10 cellular contexts compared by ENCODE assay signal in genomic region chr7:1938788-1939433, GRCh38.
A peak's percentile ranks its signal among the peaks of the same experiment; 100 is the strongest.
DNase-seq lines count a peak whose midpoint lies in the region; ATAC-seq and TF ChIP-seq lines count a peak whose summit lies in the region.
"Had no signal": no experiment of that assay in that cellular context is flagged by ENCODE, and none has a peak within 500 bp of the region (broad histone marks: within the 10 kb centered on the region; RNA-seq: fewer than 3 reads in every experiment).

No MANE protein-coding gene starts in this region.

- H3K36me3 Mint-ChIP-seq in activated naive CD8-positive, alpha-beta T cell treated with anti-CD3 and anti-CD28 coated beads for 36 hours = peaks cover 17% of the 10 kb centered on the region
- peaks cover 11 to 39% (median 22%) of the 10 kb centered on the region in 5 donors for H3K36me3 Mint-ChIP-seq in naive thymus-derived CD4-positive, alpha-beta T cell

- peaks cover 2% of the 10 kb centered on the region for H3K9me3 Mint-ChIP-seq in activated naive CD8-positive, alpha-beta T cell treated with anti-CD3 and anti-CD28 coated beads for 36 hours
- peaks cover 0 to 14% (median 0%) of the 10 kb centered on the region in 11 donors for H3K9me3 Mint-ChIP-seq in naive thymus-derived CD4-positive, alpha-beta T cell

- H3K79me2 ChIP-seq in DND-41 (ENCODE audit: insufficient read depth, low read length) = peaks cover 53% of the 10 kb centered on the region

- POLR2A ChIA-PET in naive thymus-derived CD4-positive, alpha-beta T cell (lab: Charles Lee) = interaction anchor here (0.6 to 3.2 kb wide), 10 partner anchors 11 to 434 kb away, joined by 3 to 88 read pairs (median 8); partner anchors contain the start of gene INTS1

- H2AFZ ChIP-seq in DND-41 (ENCODE audit: low read depth, low read length) = no peak overlapping the region

- DNase-seq in DND-41 = peak; percentile 22
- DNase-seq in activated naive CD8-positive, alpha-beta T cell treated with anti-CD3 and anti-CD28 coated beads for 36 hours = no peak
- peak in 5 of 9 donors; percentile 36 to 70 (median 53) for DNase-seq in naive thymus-derived CD4-positive, alpha-beta T cell
- DNase-seq in CD1c-positive myeloid dendritic cell (ENCODE audit: extremely low spot score) = no peak
- no peak for DNase-seq in GOT3 (lab: John Stamatoyannopoulos, UW)
- no peak for DNase-seq in HPDE6-E6E7 (ENCODE audit: extremely low spot score)
- DNase-seq: NCI-H446 treated with DMSO at 0.1 percent for 48 hours had no signal

- peak overlapping the region; percentile 94 for H3K27ac ChIP-seq in DND-41 (ENCODE audit: low read length)
- H3K27ac ChIP-seq in naive thymus-derived CD4-positive, alpha-beta T cell (ENCODE audit: low read depth, low read length) = peak overlapping the region; percentile 96
- H3K27ac ChIP-seq: pancreas had no signal

- CTCF ChIA-PET in naive thymus-derived CD4-positive, alpha-beta T cell (lab: Charles Lee) = no interaction called here

- H4K20me1 ChIP-seq in DND-41 (ENCODE audit: insufficient read depth, low read length) = peaks cover 53% of the 10 kb centered on the region

- ATAC-seq in DND-41 (ENCODE audit: insufficient read depth, low read depth) = no peak
- ATAC-seq in HG02642 (IDR thresholded peaks at IDR 0.05; ENCODE audit: poor library complexity, unreplicated experiment) = peak; percentile 8
- no peak for ATAC-seq in naive thymus-derived CD4-positive, alpha-beta T cell
- no peak for ATAC-seq in GM18858 (IDR thresholded peaks at IDR 0.05; ENCODE audit: unreplicated experiment)

- H3K9ac ChIP-seq in DND-41 (ENCODE audit: low read depth, low read length) = peak overlapping the region; percentile 66

- peaks cover 71% of the 10 kb centered on the region for H3K4me1 ChIP-seq in DND-41 (ENCODE audit: insufficient read depth, low read length)
- H3K4me1 ChIP-seq in naive thymus-derived CD4-positive, alpha-beta T cell (ENCODE audit: control insufficient read depth in 2 of 2, insufficient read depth in 2 of 2, low read length in 2 of 2) = peaks cover 30 to 57% of the 10 kb centered on the region in 2 donors
- H3K4me1 ChIP-seq: pancreas had no signal

- peaks cover 2% of the 10 kb centered on the region for H3K9me3 ChIP-seq in DND-41 (ENCODE audit: insufficient read depth, low read length, severe bottlenecking)
- H3K9me3 ChIP-seq in naive thymus-derived CD4-positive, alpha-beta T cell (ENCODE audit: control insufficient read depth in 2 of 3, low read length in 3 of 3) = no peaks in the 10 kb centered on the region
- H3K9me3 ChIP-seq: pancreas had no signal

- no peaks in the 10 kb centered on the region for H3K27me3 ChIP-seq in DND-41 (ENCODE audit: insufficient read depth, low read length, poor library complexity)
- H3K27me3 ChIP-seq in naive thymus-derived CD4-positive, alpha-beta T cell (ENCODE audit: control insufficient read depth in 2 of 2, insufficient read depth in 2 of 2, low read length in 2 of 2) = no peaks in the 10 kb centered on the region
- H3K27me3 ChIP-seq: pancreas had no signal

- peaks cover 7% of the 10 kb centered on the region for H3K27me3 Mint-ChIP-seq in activated naive CD8-positive, alpha-beta T cell treated with anti-CD3 and anti-CD28 coated beads for 36 hours
- no peaks in the 10 kb centered on the region for H3K27me3 Mint-ChIP-seq in naive thymus-derived CD4-positive, alpha-beta T cell

- no peak for TF ChIP-seq CTCF in DND-41 (IDR thresholded peaks at IDR 0.05; ENCODE audit: borderline replicate concordance, extremely low read depth, low read length, poor library complexity, severe bottlenecking)

- peak overlapping the region; percentile 77 for H3K4me3 Mint-ChIP-seq in activated naive CD8-positive, alpha-beta T cell treated with anti-CD3 and anti-CD28 coated beads for 36 hours
- peak overlapping the region; percentile 92 to 99 (median 98) for H3K4me3 Mint-ChIP-seq in naive thymus-derived CD4-positive, alpha-beta T cell

- peaks cover 40% of the 10 kb centered on the region for H3K36me3 ChIP-seq in DND-41 (ENCODE audit: insufficient read depth, low read length)
- peaks cover 8 to 41% (median 8%) of the 10 kb centered on the region in 3 experiments for H3K36me3 ChIP-seq in naive thymus-derived CD4-positive, alpha-beta T cell (ENCODE audit: control insufficient read depth in 2 of 3, insufficient read depth in 3 of 3, low read length in 3 of 3)
- H3K36me3 ChIP-seq: pancreas had no signal

- peak overlapping the region; percentile 17 to 69; a peak in 3 of 4 replicates for H3K4me3 ChIP-seq in DND-41 (ENCODE audit: low read depth in 1 of 2, low read length in 2 of 2)
- H3K4me3 ChIP-seq in naive thymus-derived CD4-positive, alpha-beta T cell (ENCODE audit: low read length) = peak overlapping the region; percentile 91

- peaks cover 58% of the 10 kb centered on the region for H3K4me1 Mint-ChIP-seq in activated naive CD8-positive, alpha-beta T cell treated with anti-CD3 and anti-CD28 coated beads for 36 hours
- peaks cover 44 to 81% (median 65%) of the 10 kb centered on the region in 7 donors for H3K4me1 Mint-ChIP-seq in naive thymus-derived CD4-positive, alpha-beta T cell

- peak overlapping the region; percentile 68 for H3K27ac Mint-ChIP-seq in activated naive CD8-positive, alpha-beta T cell treated with anti-CD3 and anti-CD28 coated beads for 36 hours
- H3K27ac Mint-ChIP-seq in naive thymus-derived CD4-positive, alpha-beta T cell = peak overlapping the region; percentile 87 to 100 (median 99)

- intact Hi-C loops in naive thymus-derived CD4-positive, alpha-beta T cell (cut with micrococcal nuclease) = no loop called here

- H3K4me2 ChIP-seq in DND-41 (ENCODE audit: insufficient read depth, low read length) = peak overlapping the region; percentile 87

Comparison
In these comparisons a context has a peak if more than half of its experiments do, and no peak if none do; other contexts are left out.
1. DNase-seq: peak in DND-41 (single experiment) and naive thymus-derived CD4-positive, alpha-beta T cell (5 of 9); none in activated naive CD8-positive, alpha-beta T cell treated with anti-CD3 and anti-CD28 coated beads for 36 hours (single experiment), CD1c-positive myeloid dendritic cell (single experiment), GOT3 (single experiment) and HPDE6-E6E7 (single experiment).